In the genomic region with DNA sequence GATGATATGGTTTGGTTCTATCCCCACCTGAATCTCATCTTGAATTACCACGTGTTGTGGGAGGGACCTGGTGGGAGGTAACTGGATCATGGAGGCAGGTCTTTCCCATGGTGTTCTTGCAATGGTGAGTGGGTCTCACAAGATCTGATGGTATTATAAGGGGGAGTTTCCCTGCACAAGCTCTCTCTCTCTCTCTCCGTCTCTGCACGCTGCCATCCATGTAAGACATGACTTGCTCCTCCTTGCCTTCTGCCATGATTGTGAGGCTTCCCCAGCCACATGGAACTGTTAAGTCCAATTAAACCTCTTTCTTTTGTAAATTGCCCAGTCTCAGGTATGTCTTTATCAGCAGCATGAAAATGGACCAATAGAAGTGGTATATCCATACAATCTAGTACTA, we compare ENCODE assay signal across 5 cellular contexts. TPM values are rescaled to one million over a fixed set of nuclear protein-coding genes. Genes with fewer than 3 reads are reported as not detected.
DNase-seq lines count a peak whose midpoint lies in the region; ATAC-seq, FAIRE-seq and TF ChIP-seq lines count a peak whose summit lies in the region.
"Not testable (repeated sequence)": the region's sequence is repeated elsewhere in the genome, so short reads cannot be mapped to it uniquely, and the experiment has no call there.

No MANE protein-coding gene starts in this region.

- TF ChIP-seq EP300 in K562 (IDR thresholded peaks at IDR 0.05; ENCODE audit: low read length); HepG2 (IDR thresholded peaks at IDR 0.05; ENCODE audit: low read depth in 2 of 2, low read length in 2 of 2); HepG2 (CRISPR knock-in tag; IDR thresholded peaks at IDR 0.05; ENCODE audit: borderline replicate concordance): not testable (repeated sequence)

- FAIRE-seq in K562 (lab: Jason Lieb, UNC); HepG2 (lab: Jason Lieb, UNC): not testable (repeated sequence)

- CTCF ChIA-PET in HEK293 (lab: Yijun Ruan, JAX); K562 (lab: Yijun Ruan, JAX; ENCODE audit: low intra/inter-chr PET ratio); HepG2 (lab: Yijun Ruan, JAX; ENCODE audit: low intra/inter-chr PET ratio, low total read pairs): not testable (repeated sequence)

- H3K27ac ChIP-seq in HEK293 (ENCODE audit: extremely low read depth, low read depth, low read length); K562 (ENCODE audit: extremely low read depth, low read depth, low read length); HepG2 (ENCODE audit: extremely low read length, insufficient read depth, low read length): not testable (repeated sequence)
- H3K27ac ChIP-seq in SU-DHL-6 (ENCODE audit: low read depth, low read length), result peak overlapping the region; percentile 40; the same call in 1 of the 2 replicates

- not testable (repeated sequence) for H2AFZ ChIP-seq in SU-DHL-6 (ENCODE audit: low read depth, low read length, severe bottlenecking); K562 (ENCODE audit: low read depth, low read length); HepG2 (ENCODE audit: low read length)

- not testable (repeated sequence) for H3K4me3 ChIP-seq in HEK293 (ENCODE audit: low read depth, low read length); SU-DHL-6 (ENCODE audit: insufficient read depth, low read length, poor library complexity, severe bottlenecking); K562; HepG2 (replicated peaks in 1 of 3; ENCODE audit: insufficient read depth in 1 of 3, low read depth in 2 of 3, low read length in 3 of 3)

- not testable (repeated sequence) for H3K36me3 Mint-ChIP-seq in activated naive CD4-positive, alpha-beta T cell treated with anti-CD3 and anti-CD28 coated beads, Interleukin-2, amount 50 U/mL, for 24 hours

- not testable (repeated sequence) for H3K27me3 Mint-ChIP-seq in activated naive CD4-positive, alpha-beta T cell treated with anti-CD3 and anti-CD28 coated beads, Interleukin-2, amount 50 U/mL, for 24 hours

- not testable (repeated sequence) for ATAC-seq in K562, HepG2

- H4K20me1 ChIP-seq in SU-DHL-6 (ENCODE audit: low read depth, low read length); K562 (replicated peaks; ENCODE audit: control insufficient read depth, insufficient read depth, low read length); HepG2 (ENCODE audit: insufficient read depth, low read length): not testable (repeated sequence)

- H3K36me3 ChIP-seq in HEK293 (ENCODE audit: control insufficient read depth in 2 of 2, insufficient read depth in 1 of 2, low read length in 2 of 2); SU-DHL-6 (ENCODE audit: low read length); K562 (ENCODE audit: control insufficient read depth, insufficient read depth, low read length); HepG2 (replicated peaks in 1 of 2; ENCODE audit: control insufficient read depth in 1 of 2, insufficient read depth in 2 of 2, low read length in 2 of 2): not testable (repeated sequence)

- H3K27me3 ChIP-seq in SU-DHL-6 (ENCODE audit: low read length); K562 (ENCODE audit: control insufficient read depth in 2 of 2, insufficient read depth in 2 of 2, low read length in 2 of 2); HepG2 (ENCODE audit: control insufficient read depth in 1 of 2, insufficient read depth in 2 of 2, low read length in 2 of 2): not testable (repeated sequence)

- not testable (repeated sequence) for DNase-seq in K562 (ENCODE audit: extremely low read depth in 1 of 4, low spot score in 3 of 4); HepG2 (ENCODE audit: low spot score)

- TF ChIP-seq CTCF in HEK293 (tag by site-specific recombination; IDR thresholded peaks at IDR 0.05); SU-DHL-6 (IDR thresholded peaks at IDR 0.05; ENCODE audit: insufficient read depth, low read length, poor library complexity, severe bottlenecking); K562 (IDR thresholded peaks at IDR 0.05 in 2 of 3, conservative IDR thresholded peaks at IDR 0.05 in 1 of 3; ENCODE audit: insufficient read depth in 2 of 3, low read depth in 1 of 3, low read length in 3 of 3); HepG2 (CRISPR knock-in tag; IDR thresholded peaks at IDR 0.05): not testable (repeated sequence)

- H3K9me3 Mint-ChIP-seq in activated naive CD4-positive, alpha-beta T cell treated with anti-CD3 and anti-CD28 coated beads, Interleukin-2, amount 50 U/mL, for 24 hours, result not testable (repeated sequence)

- not testable (repeated sequence) for H3K4me3 Mint-ChIP-seq in activated naive CD4-positive, alpha-beta T cell treated with anti-CD3 and anti-CD28 coated beads, Interleukin-2, amount 50 U/mL, for 24 hours

- not testable (repeated sequence) for H3K79me2 ChIP-seq in SU-DHL-6 (ENCODE audit: insufficient read depth, low read length); K562 (ENCODE audit: control insufficient read depth, insufficient read depth, low read length); HepG2 (ENCODE audit: insufficient read depth, low read length)

- not testable (repeated sequence) for H3K9me3 ChIP-seq in HEK293 (ENCODE audit: control insufficient read depth, insufficient read depth, low read depth, low read length); SU-DHL-6 (ENCODE audit: insufficient read depth, low read length); K562 (replicated peaks; ENCODE audit: control insufficient read depth, insufficient read depth, low read depth, low read length); HepG2 (ENCODE audit: low read length)

- H3K9me2 ChIP-seq in SU-DHL-6 (replicated peaks; ENCODE audit: insufficient read depth, low read length), result not testable (repeated sequence)

- TF ChIP-seq POLR2A in K562 (conservative IDR thresholded peaks at IDR 0.05); HepG2 (IDR thresholded peaks at IDR 0.05; ENCODE audit: insufficient read depth in 1 of 2, low read depth in 2 of 2, low read length in 2 of 2): not testable (repeated sequence)

- H3K4me1 ChIP-seq in HEK293 (ENCODE audit: control insufficient read depth, insufficient read depth, low read length); K562 (replicated peaks in 1 of 2; ENCODE audit: control insufficient read depth in 2 of 2, insufficient read depth in 2 of 2, low read length in 2 of 2); HepG2 (ENCODE audit: insufficient read depth, low read length): not testable (repeated sequence)

- peak overlapping the region; percentile 19 for H3K27ac Mint-ChIP-seq in activated naive CD4-positive, alpha-beta T cell treated with anti-CD3 and anti-CD28 coated beads, Interleukin-2, amount 50 U/mL, for 24 hours

- not testable (repeated sequence) for H3K9ac ChIP-seq in SU-DHL-6 (ENCODE audit: low read length); K562 (ENCODE audit: insufficient read depth in 1 of 2, low read depth in 2 of 2, low read length in 2 of 2); HepG2 (ENCODE audit: insufficient read depth, low read depth, low read length)

- not testable (repeated sequence) for H3K4me2 ChIP-seq in SU-DHL-6 (ENCODE audit: low read depth, low read length, poor library complexity, severe bottlenecking); K562 (ENCODE audit: insufficient read depth, low read length); HepG2 (ENCODE audit: low read depth, low read length)

- not testable (repeated sequence) for H3K9me1 ChIP-seq in K562 (ENCODE audit: control insufficient read depth, insufficient read depth, low read length)

- WGBS in K562 (ENCODE audit: insufficient coverage, low coverage, missing lambda C conversion rate), result 72% methylated on average over 3 of the region's 3 CpGs
- WGBS in HepG2 (ENCODE audit: low lambda C conversion rate), result 85% methylated on average over 3 of the region's 3 CpGs

- BruUV-seq in K562 (replicated peaks; lab: Mats Ljungman, UMichigan); HepG2 (replicated peaks; lab: Mats Ljungman, UMichigan): not testable (repeated sequence)

- intact Hi-C loops in K562 (cut with micrococcal nuclease); HepG2 (cut with micrococcal nuclease; ENCODE audit: unreplicated experiment): not testable (repeated sequence)

- H3K4me1 Mint-ChIP-seq in activated naive CD4-positive, alpha-beta T cell treated with anti-CD3 and anti-CD28 coated beads, Interleukin-2, amount 50 U/mL, for 24 hours, result not testable (repeated sequence)

- in situ Hi-C loops in K562 (cut with MboI); HepG2 (cut with HindIII; ENCODE audit: extremely low pct_ligation_motif_present, low pct_unique_long_range_greater_than_20kb): not testable (repeated sequence)

- H3F3A ChIP-seq in SU-DHL-6 (ENCODE audit: insufficient read depth), result peaks cover 42% of the 10 kb centered on the region

- POLR2A ChIA-PET in HEK293 (lab: Yijun Ruan, JAX); K562 (lab: Yijun Ruan, JAX); HepG2 (lab: Yijun Ruan, JAX): not testable (repeated sequence)

- TF ChIP-seq RAD21 in K562 (CRISPR knock-in tag; conservative IDR thresholded peaks at IDR 0.05 in 1 of 2, IDR thresholded peaks at IDR 0.05 in 1 of 2); HepG2 (CRISPR knock-in tag; IDR thresholded peaks at IDR 0.05): not testable (repeated sequence)

RNA-seq across cellular contexts. Expression of a gene that starts 13.2 kb away (rescaled TPM):
- 43.6 and 51.3 TPM in 2 replicates for total RNA-seq in K562 (2011; cell fraction: chromatin; rRNA removed; ENCODE audit: low replicate concordance)
- total RNA-seq in K562 (2011; cell fraction: nucleolus; rRNA removed), result 17.5 and 22.8 TPM in 2 replicates
- total RNA-seq in K562 (2011; cell fraction: nucleoplasm; rRNA removed), result 9.8 and 24.3 TPM in 2 replicates
- 4.7 and 5.1 TPM in 2 replicates for total RNA-seq in K562 (2014; rRNA removed)
- 4.3 and 4.4 TPM in 2 replicates for total RNA-seq in K562 (2014; rRNA removed; fragmentation: Illumina TruSeq; extraction: Trizol)
- 4.9 TPM in 2 replicates for total RNA-seq in K562 (2015; rRNA removed; fragmentation: Illumina TruSeq; extraction: Trizol)
- 8.9 and 9.3 TPM in 2 replicates for total RNA-seq in K562 (2021)
- 4.5 and 7.0 TPM in 2 replicates for polyA plus RNA-seq in K562 (2011; rRNA removed)
- 10.6 and 14.2 TPM in 2 replicates for polyA plus RNA-seq in K562 (2011; cell fraction: cytosol; rRNA removed)
- polyA plus RNA-seq in K562 (2011; cell fraction: nucleus; rRNA removed), result 10.6 and 27.2 TPM in 2 replicates
- polyA plus RNA-seq in K562 (2012), result 2.6 and 3.4 TPM in 2 replicates
- 4.9 and 6.7 TPM in 2 replicates for polyA plus RNA-seq in K562 (2014; fragmentation: Illumina TruSeq; extraction: Trizol)
- polyA plus RNA-seq in K562 (2014; fragmentation: Nextera tagmentation; extraction: Ambion mirVana), result under 1 TPM; 0.89 to 0.94 TPM
- 3.1 and 4.2 TPM in 2 replicates for polyA plus RNA-seq in K562 (2014; rRNA removed)
- 14.6 and 17.6 TPM in 2 replicates for polyA minus RNA-seq in K562 (2011; rRNA and poly(A)+ RNA removed)
- polyA minus RNA-seq in K562 (2011; cell fraction: cytosol; rRNA and poly(A)+ RNA removed), result 10.1 and 14.1 TPM in 2 replicates
- 8.3 and 11.3 TPM in 2 replicates for polyA minus RNA-seq in K562 (2011; cell fraction: nucleus; rRNA and poly(A)+ RNA removed)
- 5.8 and 7.6 TPM in 2 replicates for total RNA-seq in HepG2 (2016; rRNA removed; fragmentation: Illumina TruSeq; extraction: Trizol)
- 1.8 and 4.1 TPM in 2 replicates for total RNA-seq in HepG2 (2016; cell fraction: cytosol; rRNA removed; fragmentation: Illumina TruSeq; extraction: Trizol; ENCODE audit: low read depth)
- total RNA-seq in HepG2 (2016; cell fraction: insoluble cytoplasmic fraction; rRNA removed; fragmentation: Illumina TruSeq; extraction: Trizol), result 4.7 and 5.0 TPM in 2 replicates
- total RNA-seq in HepG2 (2016; cell fraction: membrane; rRNA removed; fragmentation: Illumina TruSeq; extraction: Trizol), result 2.4 and 3.3 TPM in 2 replicates
- 8.7 and 10.3 TPM in 2 replicates for total RNA-seq in HepG2 (2016; cell fraction: nucleus; rRNA removed; fragmentation: Illumina TruSeq; extraction: Trizol)
- polyA plus RNA-seq in HepG2 (2011; rRNA removed), result 5.7 and 8.3 TPM in 2 replicates
- 2.5 and 2.9 TPM in 2 replicates for polyA plus RNA-seq in HepG2 (2011; cell fraction: cytosol; rRNA removed)
- 22.9 and 26.5 TPM in 2 replicates for polyA plus RNA-seq in HepG2 (2011; cell fraction: nucleus; rRNA removed)
- polyA plus RNA-seq in HepG2 (2012), result 3.2 and 5.1 TPM in 2 replicates
- 0.12 and 0.21 TPM in 2 replicates for polyA plus RNA-seq in HepG2 (2016; cell fraction: cytosol; fragmentation: Illumina TruSeq; extraction: Trizol; ENCODE audit: low read depth)
- 4.0 and 4.5 TPM in 2 replicates for polyA plus RNA-seq in HepG2 (2016; cell fraction: insoluble cytoplasmic fraction; fragmentation: Illumina TruSeq; extraction: Trizol; ENCODE audit: low read depth)
- 0.57 and 0.73 TPM in 2 replicates for polyA plus RNA-seq in HepG2 (2016; cell fraction: membrane; fragmentation: Illumina TruSeq; extraction: Trizol; ENCODE audit: low read depth)
- 15.4 and 16.4 TPM in 2 replicates for polyA plus RNA-seq in HepG2 (2016; cell fraction: nucleus; fragmentation: Illumina TruSeq; extraction: Trizol; ENCODE audit: insufficient read depth, low read depth)
- polyA minus RNA-seq in HepG2 (2011; rRNA and poly(A)+ RNA removed; ENCODE audit: low replicate concordance), result 26.0 and 28.8 TPM in 2 replicates
- 4.9 and 5.3 TPM in 2 replicates for polyA minus RNA-seq in HepG2 (2011; cell fraction: cytosol; rRNA and poly(A)+ RNA removed)
- 10.2 and 19.1 TPM in 2 replicates for polyA minus RNA-seq in HepG2 (2011; cell fraction: nucleus; rRNA and poly(A)+ RNA removed)

RNA-seq across cellular contexts. Expression of a gene that starts 53.8 kb away (rescaled TPM):
- 172 and 218 TPM in 2 replicates for total RNA-seq in K562 (2011; cell fraction: chromatin; rRNA removed; ENCODE audit: low replicate concordance)
- total RNA-seq in K562 (2011; cell fraction: nucleolus; rRNA removed), result 144 and 155 TPM in 2 replicates
- total RNA-seq in K562 (2011; cell fraction: nucleoplasm; rRNA removed), result 223 and 231 TPM in 2 replicates
- 112 and 119 TPM in 2 replicates for total RNA-seq in K562 (2014; rRNA removed)
- total RNA-seq in K562 (2014; rRNA removed; fragmentation: Illumina TruSeq; extraction: Trizol), result 98.9 and 103 TPM in 2 replicates
- 113 and 118 TPM in 2 replicates for total RNA-seq in K562 (2015; rRNA removed; fragmentation: Illumina TruSeq; extraction: Trizol)
- total RNA-seq in K562 (2021), result 126 and 138 TPM in 2 replicates
- polyA plus RNA-seq in K562 (2011; rRNA removed), result 96.7 and 123 TPM in 2 replicates
- polyA plus RNA-seq in K562 (2011; cell fraction: cytosol; rRNA removed), result 49.3 and 68.5 TPM in 2 replicates
- polyA plus RNA-seq in K562 (2011; cell fraction: nucleus; rRNA removed), result 59.6 and 88.1 TPM in 2 replicates
- 118 and 143 TPM in 2 replicates for polyA plus RNA-seq in K562 (2012)
- polyA plus RNA-seq in K562 (2014; fragmentation: Illumina TruSeq; extraction: Trizol), result 153 and 164 TPM in 2 replicates
- 10 to 100 TPM; 17.4 to 20.3 TPM for polyA plus RNA-seq in K562 (2014; fragmentation: Nextera tagmentation; extraction: Ambion mirVana)
- polyA plus RNA-seq in K562 (2014; rRNA removed), result 111 and 116 TPM in 2 replicates
- 107 and 149 TPM in 2 replicates for polyA minus RNA-seq in K562 (2011; rRNA and poly(A)+ RNA removed)
- polyA minus RNA-seq in K562 (2011; cell fraction: cytosol; rRNA and poly(A)+ RNA removed), result 41.6 and 47.6 TPM in 2 replicates
- 28.7 and 31.2 TPM in 2 replicates for polyA minus RNA-seq in K562 (2011; cell fraction: nucleus; rRNA and poly(A)+ RNA removed)
- 154 and 315 TPM in 2 replicates for total RNA-seq in HepG2 (2016; rRNA removed; fragmentation: Illumina TruSeq; extraction: Trizol)
- total RNA-seq in HepG2 (2016; cell fraction: cytosol; rRNA removed; fragmentation: Illumina TruSeq; extraction: Trizol; ENCODE audit: low read depth), result 34.6 and 35.6 TPM in 2 replicates
- total RNA-seq in HepG2 (2016; cell fraction: insoluble cytoplasmic fraction; rRNA removed; fragmentation: Illumina TruSeq; extraction: Trizol), result 137 and 320 TPM in 2 replicates
- total RNA-seq in HepG2 (2016; cell fraction: membrane; rRNA removed; fragmentation: Illumina TruSeq; extraction: Trizol), result 41.4 and 45.9 TPM in 2 replicates
- 264 and 296 TPM in 2 replicates for total RNA-seq in HepG2 (2016; cell fraction: nucleus; rRNA removed; fragmentation: Illumina TruSeq; extraction: Trizol)
- polyA plus RNA-seq in HepG2 (2011; rRNA removed), result 591 and 594 TPM in 2 replicates
- 396 and 486 TPM in 2 replicates for polyA plus RNA-seq in HepG2 (2011; cell fraction: cytosol; rRNA removed)
- polyA plus RNA-seq in HepG2 (2011; cell fraction: nucleus; rRNA removed), result 223 and 286 TPM in 2 replicates
- 481 and 597 TPM in 2 replicates for polyA plus RNA-seq in HepG2 (2012)
- 12.9 and 14.3 TPM in 2 replicates for polyA plus RNA-seq in HepG2 (2016; cell fraction: cytosol; fragmentation: Illumina TruSeq; extraction: Trizol; ENCODE audit: low read depth)
- 150 and 155 TPM in 2 replicates for polyA plus RNA-seq in HepG2 (2016; cell fraction: insoluble cytoplasmic fraction; fragmentation: Illumina TruSeq; extraction: Trizol; ENCODE audit: low read depth)
- 25.1 and 29.6 TPM in 2 replicates for polyA plus RNA-seq in HepG2 (2016; cell fraction: membrane; fragmentation: Illumina TruSeq; extraction: Trizol; ENCODE audit: low read depth)
- 409 and 433 TPM in 2 replicates for polyA plus RNA-seq in HepG2 (2016; cell fraction: nucleus; fragmentation: Illumina TruSeq; extraction: Trizol; ENCODE audit: insufficient read depth, low read depth)
- 59.6 and 259 TPM in 2 replicates for polyA minus RNA-seq in HepG2 (2011; rRNA and poly(A)+ RNA removed; ENCODE audit: low replicate concordance)
- 166 and 220 TPM in 2 replicates for polyA minus RNA-seq in HepG2 (2011; cell fraction: cytosol; rRNA and poly(A)+ RNA removed)
- polyA minus RNA-seq in HepG2 (2011; cell fraction: nucleus; rRNA and poly(A)+ RNA removed), result 124 and 168 TPM in 2 replicates
